Comparison of ENCODE assay signal across 24 cellular contexts in genomic region chr14:68525516-68525915, GRCh38.
"Had no signal": no experiment of that assay in that cellular context is flagged by ENCODE, and none has a peak within 500 bp of the region (broad histone marks: within the 10 kb centered on the region; RNA-seq: fewer than 3 reads in every experiment).

No MANE protein-coding gene starts in this region.

- H3K4me3 ChIP-seq: gastrocnemius medialis, heart left ventricle, left ventricle myocardium inferior had no signal

- H3K4me1 Mint-ChIP-seq: activated CD4-positive, alpha-beta memory T cell treated with anti-CD3 and anti-CD28 coated beads, Interleukin-2, amount 10 ng/mL, durations not matched to agents 7 days and 5 days; activated CD8-positive, alpha-beta memory T cell treated with anti-CD3 and anti-CD28 coated beads, Interleukin-2, amount 10 ng/mL, durations not matched to agents 7 days and 5 days; activated naive CD8-positive, alpha-beta T cell treated with anti-CD3 and anti-CD28 coated beads, Interleukin-2, amount 10 ng/mL, durations not matched to agents 7 days and 5 days; activated T-helper 17 cell treated with anti-CD3 and anti-CD28 coated beads, Interleukin-2, amount 50 U/mL, for 72 hours had no signal

- H3K36me3 Mint-ChIP-seq: T-cell had no signal

- H3K36me3 ChIP-seq: gastrocnemius medialis, heart left ventricle, left ventricle myocardium inferior had no signal

- H3K27me3 Mint-ChIP-seq: activated B cell treated with CpG ODN at 0.5 μM for 24 hours; activated CD8-positive, alpha-beta memory T cell treated with anti-CD3 and anti-CD28 coated beads, Interleukin-2, amount 10 ng/mL, durations not matched to agents 7 days and 5 days; activated naive CD8-positive, alpha-beta T cell treated with anti-CD3 and anti-CD28 coated beads, Interleukin-2, amount 10 ng/mL, durations not matched to agents 7 days and 5 days; activated T-helper 17 cell treated with anti-CD3 and anti-CD28 coated beads, Interleukin-2, amount 50 U/mL, for 72 hours; memory B cell; T-cell; type B pancreatic cell had no signal

- H3K27me3 ChIP-seq: gastrocnemius medialis, heart left ventricle had no signal

- H3K9me3 Mint-ChIP-seq: activated T-helper 17 cell treated with anti-CD3 and anti-CD28 coated beads, Interleukin-2, amount 50 U/mL, for 72 hours had no signal

- H3K4me3 Mint-ChIP-seq: activated B cell treated with CpG ODN at 0.5 μM for 24 hours; activated CD4-positive, alpha-beta memory T cell treated with anti-CD3 and anti-CD28 coated beads, Interleukin-2, amount 10 ng/mL, durations not matched to agents 7 days and 5 days; activated CD8-positive, alpha-beta memory T cell treated with anti-CD3 and anti-CD28 coated beads, Interleukin-2, amount 10 ng/mL, durations not matched to agents 7 days and 5 days; activated naive CD8-positive, alpha-beta T cell treated with anti-CD3 and anti-CD28 coated beads, Interleukin-2, amount 10 ng/mL, durations not matched to agents 7 days and 5 days; activated T-helper 17 cell treated with anti-CD3 and anti-CD28 coated beads, Interleukin-2, amount 50 U/mL, for 72 hours; memory B cell; nephron progenitor cell; T-cell; type B pancreatic cell had no signal

- DNase-seq: activated B cell treated with CpG ODN at 0.5 μM for 24 hours; activated CD4-positive, alpha-beta memory T cell treated with anti-CD3 and anti-CD28 coated beads, Interleukin-2, amount 10 ng/mL, durations not matched to agents 7 days and 5 days; activated CD4-positive, alpha-beta T cell treated with anti-CD3 and anti-CD28 coated beads for 48 hours; activated CD8-positive, alpha-beta memory T cell treated with anti-CD3 and anti-CD28 coated beads, Interleukin-2, amount 10 ng/mL, durations not matched to agents 7 days and 5 days; activated naive CD4-positive, alpha-beta T cell; activated naive CD8-positive, alpha-beta T cell treated with anti-CD3 and anti-CD28 coated beads, Interleukin-2, amount 10 ng/mL, durations not matched to agents 7 days and 5 days; amygdala; caudate nucleus; erythroblast; gastrocnemius medialis; heart left ventricle; kidney; left ventricle myocardium inferior; nephron progenitor cell; occipital lobe; retina; stimulated activated CD4-positive, alpha-beta T cell treated with anti-CD3 and anti-CD28 coated beads, Interleukin-2, amount 100 ng/mL, for 24 hours; stimulated activated naive CD4-positive, alpha-beta T cell treated with Interleukin-2 at 50 U/mL for 16 hours; substantia nigra; T-cell; T-helper 9 cell had no signal

- H3K27ac Mint-ChIP-seq: activated B cell treated with CpG ODN at 0.5 μM for 24 hours; activated CD4-positive, alpha-beta memory T cell treated with anti-CD3 and anti-CD28 coated beads, Interleukin-2, amount 10 ng/mL, durations not matched to agents 7 days and 5 days; activated CD8-positive, alpha-beta memory T cell treated with anti-CD3 and anti-CD28 coated beads, Interleukin-2, amount 10 ng/mL, durations not matched to agents 7 days and 5 days; activated naive CD8-positive, alpha-beta T cell treated with anti-CD3 and anti-CD28 coated beads, Interleukin-2, amount 10 ng/mL, durations not matched to agents 7 days and 5 days; activated T-helper 17 cell treated with anti-CD3 and anti-CD28 coated beads, Interleukin-2, amount 50 U/mL, for 72 hours; memory B cell; nephron progenitor cell; T-cell had no signal
